Comparison of ENCODE assay signal across 8 cellular contexts in the genomic region with DNA sequence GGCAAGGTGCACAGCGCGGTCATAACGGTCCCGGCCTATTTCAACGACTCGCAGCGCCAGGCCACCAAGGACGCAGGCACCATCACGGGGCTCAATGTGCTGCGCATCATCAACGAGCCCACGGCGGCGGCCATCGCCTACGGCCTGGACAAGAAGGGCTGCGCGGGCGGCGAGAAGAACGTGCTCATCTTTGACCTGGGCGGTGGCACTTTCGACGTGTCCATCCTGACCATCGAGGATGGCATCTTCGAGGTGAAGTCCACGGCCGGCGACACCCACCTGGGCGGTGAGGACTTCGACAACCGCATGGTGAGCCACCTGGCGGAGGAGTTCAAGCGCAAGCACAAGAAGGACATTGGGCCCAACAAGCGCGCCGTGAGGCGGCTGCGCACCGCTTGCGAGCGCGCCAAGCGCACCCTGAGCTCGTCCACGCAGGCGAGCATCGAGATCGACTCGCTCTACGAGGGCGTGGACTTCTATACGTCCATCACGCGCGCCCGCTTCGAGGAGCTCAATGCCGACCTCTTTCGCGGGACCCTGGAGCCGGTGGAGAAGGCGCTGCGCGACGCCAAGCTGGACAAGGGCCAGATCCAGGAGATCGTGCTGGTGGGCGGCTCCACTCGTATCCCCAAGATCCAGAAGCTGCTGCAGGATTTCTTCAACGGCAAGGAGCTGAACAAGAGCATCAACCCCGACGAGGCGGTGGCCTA. TPM values are rescaled to one million over a fixed set of nuclear protein-coding genes. Genes with fewer than 3 reads are reported as not detected.
DNase-seq lines count a peak whose midpoint lies in the region; ATAC-seq and TF ChIP-seq lines count a peak whose summit lies in the region.

No MANE protein-coding gene starts in this region.

- DNase-seq in RWPE2 (ENCODE audit: low spot score) (peak; percentile 76), AG20443 (ENCODE audit: low spot score) (no peak), AML-193 (lab: John Stamatoyannopoulos, UW) (no peak), MV-4-11 (lab: John Stamatoyannopoulos, UW) (no peak)
- peak in 1 of 3 donors; percentile 18 for DNase-seq in effector memory CD4-positive, alpha-beta T cell
- peak in 7 of 9 donors; percentile 8 to 38 (median 14) for DNase-seq in naive thymus-derived CD4-positive, alpha-beta T cell

- H3K4me1 ChIP-seq in BLaER1 (peaks cover 10% of the 10 kb centered on the region), RWPE2 (ENCODE audit: insufficient read depth, poor library complexity, severe bottlenecking) (no peaks in the 10 kb centered on the region)
- peaks cover 14% of the 10 kb centered on the region for H3K4me1 ChIP-seq in effector memory CD4-positive, alpha-beta T cell (ENCODE audit: control insufficient read depth, insufficient read depth, low read length, poor library complexity, severe bottlenecking)
- peaks cover 4 to 9% of the 10 kb centered on the region in 2 donors for H3K4me1 ChIP-seq in naive thymus-derived CD4-positive, alpha-beta T cell (ENCODE audit: control insufficient read depth in 2 of 2, insufficient read depth in 2 of 2, low read length in 2 of 2)

- H3K4me1 Mint-ChIP-seq in naive thymus-derived CD4-positive, alpha-beta T cell: peaks cover 21 to 44% (median 34%) of the 10 kb centered on the region in 7 donors

- H3K9me3 Mint-ChIP-seq in naive thymus-derived CD4-positive, alpha-beta T cell: peaks cover 0 to 17% (median 2%) of the 10 kb centered on the region in 11 donors

- CTCF ChIA-PET in naive thymus-derived CD4-positive, alpha-beta T cell (lab: Charles Lee): interaction anchor here (1.7 kb wide), 1 partner anchor 12 kb away, joined by 6 read pairs; no protein-coding TSS in a partner anchor

- TF ChIP-seq CTCF in RWPE2 (IDR thresholded peaks at IDR 0.05; ENCODE audit: poor library complexity, severe bottlenecking): no peak

- H3K4me3 ChIP-seq in BLaER1 (peak overlapping the region; percentile 70), RWPE2 (ENCODE audit: severe bottlenecking) (no peak overlapping the region)
- peak overlapping the region; percentile 85 for H3K4me3 ChIP-seq in effector memory CD4-positive, alpha-beta T cell (ENCODE audit: insufficient read depth, low read depth, low read length, poor library complexity, severe bottlenecking)
- peak overlapping the region; percentile 90 for H3K4me3 ChIP-seq in naive thymus-derived CD4-positive, alpha-beta T cell (ENCODE audit: low read length)

- intact Hi-C loops in naive thymus-derived CD4-positive, alpha-beta T cell (cut with micrococcal nuclease): loop anchor here (2.0 to 10.0 kb wide), 7 partner anchors 95 to 1966 kb away; a partner anchor contains a TSS

- H3K9me3 ChIP-seq in BLaER1: peaks cover 23% of the 10 kb centered on the region
- H3K9me3 ChIP-seq in RWPE2 (ENCODE audit: severe bottlenecking): no peaks in the 10 kb centered on the region
- H3K9me3 ChIP-seq in effector memory CD4-positive, alpha-beta T cell (ENCODE audit: control insufficient read depth, low read length): no peaks in the 10 kb centered on the region
- H3K9me3 ChIP-seq in naive thymus-derived CD4-positive, alpha-beta T cell (ENCODE audit: control insufficient read depth in 2 of 3, low read length in 3 of 3): peaks cover 0 to 11% (median 0%) of the 10 kb centered on the region in 3 experiments

- peak overlapping the region in 8 of 9 donors; percentile 4 to 95 (median 74) for H3K27ac Mint-ChIP-seq in naive thymus-derived CD4-positive, alpha-beta T cell

- H3K4me3 Mint-ChIP-seq in naive thymus-derived CD4-positive, alpha-beta T cell: peak overlapping the region; percentile 54 to 96 (median 92)

- H3K4me2 ChIP-seq in BLaER1: no peak overlapping the region

- POLR2A ChIA-PET in naive thymus-derived CD4-positive, alpha-beta T cell (lab: Charles Lee): interaction anchor here (0.6 to 2.0 kb wide), 5 partner anchors 9 to 232 kb away, joined by 3 to 10 read pairs (median 3); a partner anchor contains a TSS

- no peak for ATAC-seq in RWPE2 (ENCODE audit: low read depth)
- no peak for ATAC-seq in naive thymus-derived CD4-positive, alpha-beta T cell
- no peak for ATAC-seq in GM18861 (IDR thresholded peaks at IDR 0.05; ENCODE audit: unreplicated experiment)

- H4K20me1 ChIP-seq in BLaER1: no peaks in the 10 kb centered on the region

- H3K36me3 ChIP-seq in BLaER1 (no peaks in the 10 kb centered on the region), RWPE2 (ENCODE audit: low read depth) (no peaks in the 10 kb centered on the region)
- H3K36me3 ChIP-seq in effector memory CD4-positive, alpha-beta T cell (ENCODE audit: control insufficient read depth, insufficient read depth, low read length): no peaks in the 10 kb centered on the region
- H3K36me3 ChIP-seq in naive thymus-derived CD4-positive, alpha-beta T cell (ENCODE audit: control insufficient read depth in 2 of 3, insufficient read depth in 3 of 3, low read length in 3 of 3): peaks cover 0 to 4% (median 0%) of the 10 kb centered on the region in 3 experiments

- H3K27me3 Mint-ChIP-seq in naive thymus-derived CD4-positive, alpha-beta T cell: peaks cover 0 to 56% (median 3%) of the 10 kb centered on the region in 5 donors

- no peak overlapping the region for H3K9ac ChIP-seq in BLaER1

- H3K36me3 Mint-ChIP-seq in naive thymus-derived CD4-positive, alpha-beta T cell: peaks cover 0 to 11% (median 0%) of the 10 kb centered on the region in 5 donors

- no peak overlapping the region for H3K27ac ChIP-seq in BLaER1
- H3K27ac ChIP-seq in RWPE2 (ENCODE audit: poor library complexity, severe bottlenecking): no peak overlapping the region
- no peak overlapping the region for H3K27ac ChIP-seq in effector memory CD4-positive, alpha-beta T cell (ENCODE audit: insufficient read depth, low read length, poor library complexity, severe bottlenecking)
- no peak overlapping the region for H3K27ac ChIP-seq in naive thymus-derived CD4-positive, alpha-beta T cell (ENCODE audit: low read depth, low read length)

- H3K27me3 ChIP-seq in BLaER1 (no peaks in the 10 kb centered on the region), RWPE2 (ENCODE audit: insufficient read depth, poor library complexity, severe bottlenecking) (no peaks in the 10 kb centered on the region)
- no peaks in the 10 kb centered on the region for H3K27me3 ChIP-seq in effector memory CD4-positive, alpha-beta T cell (replicated peaks; ENCODE audit: control insufficient read depth, insufficient read depth, low read length, poor library complexity, severe bottlenecking)
- no peaks in the 10 kb centered on the region for H3K27me3 ChIP-seq in naive thymus-derived CD4-positive, alpha-beta T cell (ENCODE audit: control insufficient read depth in 2 of 2, insufficient read depth in 2 of 2, low read length in 2 of 2)

RNA-seq across cellular contexts. Expression of a gene that starts 0.9 kb away (rescaled TPM):
- 1 to 10 TPM in 1 of 5 experiments, under 1 TPM in 4; 0.32 to 2.5 (median 0.76) TPM for total RNA-seq in naive thymus-derived CD4-positive, alpha-beta T cell
- under 1 TPM; 0.21 to 0.99 TPM for polyA plus RNA-seq in naive thymus-derived CD4-positive, alpha-beta T cell

RNA-seq across cellular contexts. Expression of a gene that starts 8.3 kb away (rescaled TPM):
- under 1 TPM in 1 of 5 experiments, not detected in 4; 0.31 TPM for total RNA-seq in naive thymus-derived CD4-positive, alpha-beta T cell
- under 1 TPM in 1 of 2 donors, not detected in 1; 0.30 TPM for polyA plus RNA-seq in naive thymus-derived CD4-positive, alpha-beta T cell

RNA-seq across cellular contexts. Expression of a gene that starts 36.8 kb away (rescaled TPM):
- total RNA-seq in naive thymus-derived CD4-positive, alpha-beta T cell: 100 to 1,000 TPM in 2 of 5 experiments, 10 to 100 TPM in 3; 97.1 to 119 (median 98.4) TPM
- 10 to 100 TPM; 42.4 to 49.7 TPM for polyA plus RNA-seq in naive thymus-derived CD4-positive, alpha-beta T cell

RNA-seq across cellular contexts. Expression of a gene that starts 37.8 kb away (rescaled TPM):
- total RNA-seq in naive thymus-derived CD4-positive, alpha-beta T cell: 10 to 100 TPM; 37.6 to 88.0 (median 60.6) TPM
- 10 to 100 TPM; 30.5 to 35.6 TPM for polyA plus RNA-seq in naive thymus-derived CD4-positive, alpha-beta T cell

Comparison
In these comparisons a context has a peak if more than half of its experiments do, and no peak if none do; other contexts are left out.
1. DNase-seq: peak in RWPE2 (single experiment) and naive thymus-derived CD4-positive, alpha-beta T cell (7 of 9); none in AG20443 (single experiment), AML-193 (0 of 2) and MV-4-11 (single experiment).